ENCODE assay signal across 11 cellular contexts in the genomic region with DNA sequence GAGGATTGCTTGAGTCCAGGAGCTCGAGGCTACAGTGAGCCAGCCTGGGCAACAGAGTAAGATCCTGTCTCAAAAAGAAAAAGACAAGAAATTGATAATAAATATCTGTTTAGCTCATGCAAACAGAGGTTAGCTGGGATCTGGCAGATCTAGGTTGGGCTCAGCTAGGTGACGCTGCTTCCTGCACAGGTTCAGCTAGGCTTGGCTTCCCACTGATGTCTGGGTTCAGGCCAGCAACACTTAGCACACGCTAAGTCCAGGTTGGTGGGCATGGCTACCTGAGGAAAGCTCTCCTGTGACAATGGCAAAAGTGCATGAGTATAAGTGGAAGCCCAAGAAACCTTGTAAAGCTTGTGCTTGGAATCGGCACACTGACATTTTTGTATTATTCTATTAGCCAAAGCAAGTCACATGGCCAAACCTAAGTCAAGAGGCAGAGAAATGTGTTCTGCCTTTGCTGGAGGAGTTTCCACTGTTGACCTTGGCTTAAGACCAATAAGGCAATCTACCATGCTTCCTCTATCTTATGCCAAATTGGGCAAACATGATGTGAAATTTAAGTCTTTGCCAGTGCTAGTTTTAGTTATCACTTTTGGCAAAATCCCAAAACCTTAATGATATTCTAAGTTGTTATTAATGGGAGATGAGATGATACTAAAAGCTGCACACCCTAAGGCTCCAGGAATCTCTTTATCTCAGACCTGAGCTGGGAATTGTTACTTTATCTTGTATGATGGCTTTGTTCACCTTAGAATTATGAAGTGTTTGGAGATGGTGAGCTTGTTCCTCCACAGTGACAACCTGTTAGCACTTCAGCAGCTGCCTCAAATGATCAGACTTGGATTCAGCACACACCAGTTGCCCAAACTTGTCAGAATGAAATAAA. TPM values are rescaled to one million over a fixed set of nuclear protein-coding genes. Genes with fewer than 3 reads are reported as not detected.
DNase-seq lines count a peak whose midpoint lies in the region; ATAC-seq and TF ChIP-seq lines count a peak whose summit lies in the region.
"Had no signal": no experiment of that assay in that cellular context is flagged by ENCODE, and none has a peak within 500 bp of the region (broad histone marks: within the 10 kb centered on the region; RNA-seq: fewer than 3 reads in every experiment).

No MANE protein-coding gene starts in this region.

- H2BK15ac ChIP-seq in mesendoderm (replicated peaks; ENCODE audit: low read depth), result no peak overlapping the region

- DNase-seq in COR-L47 (lab: John Stamatoyannopoulos, UW) (peak; percentile 86), NCI-H2081 (lab: John Stamatoyannopoulos, UW) (peak; percentile 58 to 88), MCF 10A (ENCODE audit: unreplicated experiment) (peak; percentile 87), mesendoderm (no peak), immature natural killer cell (no peak)
- no peak for DNase-seq in activated T-cell treated with anti-CD3 and anti-CD28 coated beads, Interleukin-2, amount 50 U/mL, for 48 hours

- no peak overlapping the region for H4K5ac ChIP-seq in mesendoderm (ENCODE audit: low read length)

- no CpG with 5 or more reads among the region's 4 CpGs for WGBS in mesendoderm (ENCODE audit: extremely low coverage, insufficient coverage, low lambda C conversion rate)

- H3K4ac ChIP-seq in mesendoderm (ENCODE audit: low read depth, low read length), result no peak overlapping the region

- peak overlapping the region; percentile 80 for H3K23ac ChIP-seq in mesendoderm (ENCODE audit: low read length)

- CTCF ChIA-PET in MCF 10A (lab: Yijun Ruan, JAX), result interaction anchor here (0.5 to 7.4 kb wide), 28 partner anchors 8 to 1209 kb away, joined by 3 to 65 read pairs (median 4); no protein-coding TSS in a partner anchor

- no peak overlapping the region for H3K56ac ChIP-seq in mesendoderm (ENCODE audit: low read length)

- no peak overlapping the region for H3K27ac ChIP-seq in mesendoderm (ENCODE audit: low read depth, low read length)
- H3K27ac ChIP-seq: epithelial cell of prostate, neutrophil had no signal

- no peak overlapping the region for H2BK5ac ChIP-seq in mesendoderm (ENCODE audit: low read length)

- H3K4me1 ChIP-seq in mesendoderm (ENCODE audit: control insufficient read depth, low read depth, low read length), result no peaks in the 10 kb centered on the region

- ATAC-seq in HG03520 (IDR thresholded peaks at IDR 0.05; ENCODE audit: unreplicated experiment), result no peak
- no peak for ATAC-seq in GM21529 (IDR thresholded peaks at IDR 0.05; ENCODE audit: unreplicated experiment)
- ATAC-seq: activated T-helper 17 cell treated with anti-CD3 and anti-CD28 coated beads, Interleukin-2, amount 50 U/mL, for 72 hours had no signal

- intact Hi-C loops in MCF 10A (cut with micrococcal nuclease), result no loop called here

- H3K36me3 Mint-ChIP-seq in MCF 10A (ENCODE audit: insufficient read depth, unreplicated experiment), result no peaks in the 10 kb centered on the region
- H3K36me3 Mint-ChIP-seq in immature natural killer cell, result no peaks in the 10 kb centered on the region

- H3K4me2 ChIP-seq in mesendoderm (ENCODE audit: low read length), result no peak overlapping the region

- POLR2A ChIA-PET in MCF 10A (lab: Yijun Ruan, JAX), result interaction anchor here (0.6 to 2.5 kb wide), 24 partner anchors 8 to 1402 kb away, joined by 3 to 16 read pairs (median 3); partner anchors contain the start of gene NAA20

- H3K27me3 ChIP-seq in mesendoderm (ENCODE audit: insufficient read depth, low read length, poor library complexity), result no peaks in the 10 kb centered on the region
- H3K27me3 ChIP-seq: neutrophil had no signal

- no peak overlapping the region for H2AK5ac ChIP-seq in mesendoderm (ENCODE audit: low read length)

- no peaks in the 10 kb centered on the region for H3K36me3 ChIP-seq in mesendoderm (ENCODE audit: control insufficient read depth, insufficient read depth, low read length)
- H3K36me3 ChIP-seq: neutrophil had no signal

- TF ChIP-seq CTCF in MCF 10A (IDR thresholded peaks at IDR 0.05; ENCODE audit: unreplicated experiment), result no peak

- no peak overlapping the region for H3K9ac ChIP-seq in mesendoderm (ENCODE audit: low read length)

- no peak overlapping the region for H3K18ac ChIP-seq in mesendoderm (ENCODE audit: low read length)

- H3K4me3 ChIP-seq in mesendoderm (ENCODE audit: low read length), result no peak overlapping the region

- no peak overlapping the region for H2BK120ac ChIP-seq in mesendoderm (ENCODE audit: low read depth, low read length)

- H3K9me3 Mint-ChIP-seq in MCF 10A (ENCODE audit: unreplicated experiment) (no peaks in the 10 kb centered on the region), immature natural killer cell (no peaks in the 10 kb centered on the region)
- H3K9me3 Mint-ChIP-seq: activated T-helper 17 cell treated with anti-CD3 and anti-CD28 coated beads, Interleukin-2, amount 50 U/mL, for 72 hours had no signal

- no peaks in the 10 kb centered on the region for H3K79me2 ChIP-seq in mesendoderm (ENCODE audit: control insufficient read depth, insufficient read depth, low read length)

- H3K79me1 ChIP-seq in mesendoderm (ENCODE audit: low read length), result no peaks in the 10 kb centered on the region

- H3K27ac Mint-ChIP-seq in MCF 10A (ENCODE audit: low read depth, unreplicated experiment) (no peak overlapping the region), immature natural killer cell (no peak overlapping the region)
- H3K27ac Mint-ChIP-seq: activated T-helper 17 cell treated with anti-CD3 and anti-CD28 coated beads, Interleukin-2, amount 50 U/mL, for 72 hours had no signal

- no peak overlapping the region for H4K8ac ChIP-seq in mesendoderm (ENCODE audit: low read depth, low read length)

- BruUV-seq in MCF 10A (replicated peaks; lab: Mats Ljungman, UMichigan), result no TSS peak

- peaks cover 18% of the 10 kb centered on the region for H3K4me1 Mint-ChIP-seq in MCF 10A (ENCODE audit: insufficient read depth, unreplicated experiment)
- no peaks in the 10 kb centered on the region for H3K4me1 Mint-ChIP-seq in immature natural killer cell
- H3K4me1 Mint-ChIP-seq: activated T-helper 17 cell treated with anti-CD3 and anti-CD28 coated beads, Interleukin-2, amount 50 U/mL, for 72 hours had no signal

- no peaks in the 10 kb centered on the region for H3K27me3 Mint-ChIP-seq in MCF 10A (ENCODE audit: insufficient read depth, unreplicated experiment)
- H3K27me3 Mint-ChIP-seq in immature natural killer cell (ENCODE audit: low read depth in 3 of 3), result peaks cover 2 to 8% (median 4%) of the 10 kb centered on the region in 3 donors

- H3K4me3 Mint-ChIP-seq in MCF 10A (ENCODE audit: unreplicated experiment) (peak overlapping the region; percentile 14), immature natural killer cell (no peak overlapping the region)
- H3K4me3 Mint-ChIP-seq: activated T-helper 17 cell treated with anti-CD3 and anti-CD28 coated beads, Interleukin-2, amount 50 U/mL, for 72 hours had no signal

RNA-seq across cellular contexts. Expression of gene RIN2, which starts 49.0 kb away (rescaled TPM):
- total RNA-seq in MCF 10A (2022), result 16.8 and 23.9 TPM in 2 replicates
- polyA plus RNA-seq in mesendoderm (2013, experiment 1 of 2), result 0.65 TPM
- polyA plus RNA-seq in mesendoderm (2013, experiment 2 of 2), result 0.53 TPM
- not detected for polyA plus RNA-seq in immature natural killer cell
- total RNA-seq: activated T-helper 17 cell treated with anti-CD3 and anti-CD28 coated beads, Interleukin-2, amount 50 U/mL, for 72 hours had no signal

Comparison
In these comparisons a context has a peak if more than half of its experiments do, and no peak if none do; other contexts are left out.
1. DNase-seq: peak in COR-L47 (single experiment), NCI-H2081 (2 of 2) and MCF 10A (single experiment); none in mesendoderm (single experiment), immature natural killer cell (0 of 3) and activated T-cell treated with anti-CD3 and anti-CD28 coated beads, Interleukin-2, amount 50 U/mL, for 48 hours (0 of 2).